In the genomic region with DNA sequence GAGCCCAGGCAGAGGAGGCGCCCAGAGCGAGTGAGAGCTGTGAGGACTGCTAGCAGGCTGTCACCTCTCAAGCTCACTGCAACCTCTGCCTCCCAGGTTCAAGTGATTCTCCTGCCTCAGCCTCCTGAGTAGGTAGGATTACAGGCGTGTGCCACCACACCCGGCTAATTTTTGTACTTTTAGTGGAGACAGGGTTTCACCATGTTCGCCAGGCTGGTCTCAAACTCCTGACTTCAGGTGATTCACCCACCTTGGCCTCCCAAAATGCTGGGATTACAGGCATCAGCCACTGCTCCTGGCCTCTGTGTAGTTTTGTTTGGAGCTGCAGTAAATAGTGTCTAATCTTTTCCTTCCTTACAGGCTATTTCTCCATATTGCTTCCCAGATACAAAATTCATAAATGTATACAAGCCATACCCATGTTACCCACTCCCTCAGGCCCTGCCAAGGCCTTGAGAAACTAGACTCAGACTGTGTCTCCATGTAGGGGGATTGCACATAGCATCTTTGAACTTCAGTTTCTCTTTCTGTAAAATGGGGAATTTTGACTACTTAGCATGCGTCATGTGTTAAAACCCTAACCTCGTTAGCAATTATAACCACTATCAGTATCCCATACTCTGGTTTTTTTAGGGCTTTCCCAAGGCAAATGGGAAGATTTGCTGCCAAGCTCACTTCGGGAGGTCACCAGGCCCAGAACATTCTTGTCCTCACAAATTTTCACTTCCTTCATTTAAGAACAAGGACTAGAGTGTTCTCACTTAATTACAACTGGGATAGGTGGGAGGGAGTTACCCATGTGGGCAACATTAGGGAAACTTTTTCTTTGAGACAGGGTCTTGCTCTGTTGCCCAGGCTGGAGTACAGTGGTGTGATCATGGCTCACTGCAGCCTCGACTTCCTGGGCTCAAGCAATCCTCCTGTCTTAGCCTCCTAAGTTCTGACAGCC, we compare ENCODE assay signal across 13 cellular contexts.
DNase-seq lines count a peak whose midpoint lies in the region; ATAC-seq and TF ChIP-seq lines count a peak whose summit lies in the region.
"Had no signal": no experiment of that assay in that cellular context is flagged by ENCODE, and none has a peak within 500 bp of the region (broad histone marks: within the 10 kb centered on the region; RNA-seq: fewer than 3 reads in every experiment).

No MANE protein-coding gene starts in this region.

- H3K9me3 ChIP-seq in Peyer's patch = no peaks in the 10 kb centered on the region
- H3K9me3 ChIP-seq: gastroesophageal sphincter had no signal

- CTCF ChIA-PET in activated CD4-positive, alpha-beta memory T cell treated with anti-CD3 and anti-CD28 coated beads for 36 hours (lab: Charles Lee) = interaction anchor here (2.9 kb wide), 1 partner anchor 75 kb away, joined by 10 read pairs; the partner anchor contains the start of gene FLOT1

- no peak overlapping the region for H3K27ac ChIP-seq in Peyer's patch

- intact Hi-C loops in activated CD4-positive, alpha-beta memory T cell treated with anti-CD3 and anti-CD28 coated beads for 36 hours (cut with micrococcal nuclease) = loop anchor here (10.0 kb wide), 1 partner anchor 748 kb away; no protein-coding TSS in a partner anchor

- H3K27me3 ChIP-seq in GM06990 (replicated peaks; ENCODE audit: control insufficient read depth, insufficient read depth, low read length) (no peaks in the 10 kb centered on the region), Peyer's patch (no peaks in the 10 kb centered on the region)
- H3K27me3 ChIP-seq: gastroesophageal sphincter had no signal

- no peak overlapping the region for H3K4me3 Mint-ChIP-seq in activated CD4-positive, alpha-beta memory T cell treated with anti-CD3 and anti-CD28 coated beads for 36 hours
- H3K4me3 Mint-ChIP-seq in naive thymus-derived CD8-positive, alpha-beta T cell = no peak overlapping the region
- H3K4me3 Mint-ChIP-seq: central memory CD8-positive, alpha-beta T cell had no signal

- H3K36me3 Mint-ChIP-seq in activated CD4-positive, alpha-beta memory T cell treated with anti-CD3 and anti-CD28 coated beads for 36 hours = peaks cover 19% of the 10 kb centered on the region
- H3K36me3 Mint-ChIP-seq in naive thymus-derived CD8-positive, alpha-beta T cell = no peaks in the 10 kb centered on the region

- no peak for TF ChIP-seq POLR2A in Peyer's patch (IDR thresholded peaks at IDR 0.05)

- peak; percentile 44 for DNase-seq in GM06990 (ENCODE audit: extremely low read depth, insufficient read length)
- DNase-seq in GM20000 (ENCODE audit: low spot score) = peak; percentile 70
- peak; percentile 47 for DNase-seq in activated CD4-positive, alpha-beta memory T cell treated with anti-CD3 and anti-CD28 coated beads for 36 hours
- DNase-seq in naive thymus-derived CD8-positive, alpha-beta T cell = no peak
- DNase-seq in SIG-M5 treated with dmso at 0.1 percent for 504 hours (lab: John Stamatoyannopoulos, UW; ENCODE audit: unreplicated experiment) = no peak
- DNase-seq in SW 1271 (lab: John Stamatoyannopoulos, UW) = no peak
- no peak for DNase-seq in Peyer's patch
- DNase-seq: KG1, NCI-H2171 treated with DMSO at 0.1 percent for 48 hours, Right ventricle myocardium superior had no signal

- H3K4me3 ChIP-seq in GM06990 (replicated peaks; ENCODE audit: low read depth, low read length) (no peak overlapping the region), Peyer's patch (no peak overlapping the region)
- H3K4me3 ChIP-seq: gastroesophageal sphincter had no signal

- no peaks in the 10 kb centered on the region for H3K27me3 Mint-ChIP-seq in activated CD4-positive, alpha-beta memory T cell treated with anti-CD3 and anti-CD28 coated beads for 36 hours
- H3K27me3 Mint-ChIP-seq in naive thymus-derived CD8-positive, alpha-beta T cell = no peaks in the 10 kb centered on the region
- H3K27me3 Mint-ChIP-seq: central memory CD8-positive, alpha-beta T cell had no signal

- H3K36me3 ChIP-seq in GM06990 (ENCODE audit: control insufficient read depth, insufficient read depth, low read length) (no peaks in the 10 kb centered on the region), Peyer's patch (no peaks in the 10 kb centered on the region)
- H3K36me3 ChIP-seq: gastroesophageal sphincter had no signal

- TF ChIP-seq CTCF in GM06990 (IDR thresholded peaks at IDR 0.05; ENCODE audit: insufficient read depth, low read length, poor library complexity, severe bottlenecking) (no peak), GM20000 (IDR thresholded peaks at IDR 0.05; ENCODE audit: extremely low read depth, missing control alignments) (no peak), Peyer's patch (IDR thresholded peaks at IDR 0.05) (no peak)

- H3K27ac Mint-ChIP-seq in activated CD4-positive, alpha-beta memory T cell treated with anti-CD3 and anti-CD28 coated beads for 36 hours = peak overlapping the region; percentile 95
- H3K27ac Mint-ChIP-seq in naive thymus-derived CD8-positive, alpha-beta T cell = peak overlapping the region; percentile 13 to 96 (median 63)

- H3K4me1 ChIP-seq in Peyer's patch = peaks cover 0 to 28% (median 1%) of the 10 kb centered on the region in 4 donors

- POLR2A ChIA-PET in activated CD4-positive, alpha-beta memory T cell treated with anti-CD3 and anti-CD28 coated beads for 36 hours (lab: Charles Lee) = interaction anchor here (1.3 to 4.5 kb wide), 2 partner anchors 48 to 81 kb away, joined by 5 to 26 read pairs; no protein-coding TSS in a partner anchor
- POLR2A ChIA-PET in naive thymus-derived CD8-positive, alpha-beta T cell (lab: Charles Lee) = interaction anchor here (1.2 to 3.3 kb wide), 3 partner anchors 13 to 79 kb away, joined by 3 to 9 read pairs (median 4); partner anchors contain the start of gene IER3

- H3K9me3 Mint-ChIP-seq in activated CD4-positive, alpha-beta memory T cell treated with anti-CD3 and anti-CD28 coated beads for 36 hours = peaks cover 10% of the 10 kb centered on the region
- H3K9me3 Mint-ChIP-seq in naive thymus-derived CD8-positive, alpha-beta T cell = no peaks in the 10 kb centered on the region
- H3K9me3 Mint-ChIP-seq: central memory CD8-positive, alpha-beta T cell had no signal

- ATAC-seq in naive thymus-derived CD8-positive, alpha-beta T cell = no peak
- ATAC-seq in HG02870 (IDR thresholded peaks at IDR 0.05; ENCODE audit: unreplicated experiment) = no peak
- ATAC-seq: gastroesophageal sphincter had no signal

- H3K4me1 Mint-ChIP-seq in activated CD4-positive, alpha-beta memory T cell treated with anti-CD3 and anti-CD28 coated beads for 36 hours (ENCODE audit: low read depth) = peaks cover 91% of the 10 kb centered on the region
- peaks cover 30 to 69% (median 56%) of the 10 kb centered on the region in 4 donors for H3K4me1 Mint-ChIP-seq in naive thymus-derived CD8-positive, alpha-beta T cell

Comparison
In these comparisons a context has a peak if more than half of its experiments do, and no peak if none do; other contexts are left out.
1. DNase-seq: peak in GM06990 (single experiment), GM20000 (single experiment) and activated CD4-positive, alpha-beta memory T cell treated with anti-CD3 and anti-CD28 coated beads for 36 hours (single experiment); none in naive thymus-derived CD8-positive, alpha-beta T cell (0 of 10), SIG-M5 treated with dmso at 0.1 percent for 504 hours (single experiment), SW 1271 (0 of 2) and Peyer's patch (0 of 3).